In the genomic region with DNA sequence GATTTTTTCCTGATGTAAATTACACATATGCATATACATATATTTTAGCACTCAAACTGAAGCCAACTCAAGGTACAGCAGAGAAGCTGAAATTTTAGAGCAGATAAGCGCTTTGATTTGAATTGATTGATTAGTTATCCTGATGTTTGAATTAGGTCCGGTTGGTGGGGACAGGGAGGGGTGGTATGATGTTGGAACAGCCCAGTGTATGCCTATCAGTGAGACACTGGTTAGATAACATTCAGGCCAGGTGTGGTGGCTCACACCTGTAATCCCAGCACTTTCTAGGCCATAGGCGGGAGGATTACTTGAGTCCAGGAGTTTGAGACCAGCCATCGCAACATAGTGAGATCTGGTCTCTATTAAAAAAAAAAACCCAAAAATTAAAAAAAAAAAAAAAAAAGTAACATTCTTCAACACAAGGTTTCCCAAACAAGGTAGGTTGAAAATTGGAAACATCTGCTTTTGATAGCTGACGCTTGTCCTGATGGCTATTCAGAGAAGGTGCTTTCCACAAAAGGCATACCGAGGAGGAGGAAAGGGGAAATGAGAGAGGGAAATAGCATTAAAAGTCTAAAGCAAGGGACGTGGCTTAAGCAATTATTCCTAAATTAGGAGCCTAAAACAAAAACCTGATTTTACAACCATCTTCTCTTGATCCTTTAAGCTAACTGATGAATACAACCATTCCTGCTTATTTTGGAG, we compare ENCODE assay signal across 21 cellular contexts.
"Had no signal": no experiment of that assay in that cellular context is flagged by ENCODE, and none has a peak within 500 bp of the region (broad histone marks: within the 10 kb centered on the region; RNA-seq: fewer than 3 reads in every experiment).

No MANE protein-coding gene starts in this region.

- H3K27me3 ChIP-seq: foreskin keratinocyte had no signal

- H3K27me3 Mint-ChIP-seq: activated naive CD8-positive, alpha-beta T cell treated with anti-CD3 and anti-CD28 coated beads, Interleukin-2, amount 10 ng/mL, durations not matched to agents 7 days and 5 days; type B pancreatic cell had no signal

- H3K27ac Mint-ChIP-seq: activated naive CD8-positive, alpha-beta T cell treated with anti-CD3 and anti-CD28 coated beads, Interleukin-2, amount 10 ng/mL, durations not matched to agents 7 days and 5 days; activated T-helper 1 cell treated with anti-CD3 and anti-CD28 coated beads, Interleukin-12 subunit alpha, Interleukin-12 subunit beta, Interleukin-2, Interleukin-4 antibody, amounts not matched to agents 30 ng/mL and 10 ng/mL and 1 ng/mL, durations not matched to agents 14 hours and 24 hours and 36 hours; nephron; progenitor cell of endocrine pancreas; type B pancreatic cell had no signal

- ATAC-seq: foreskin keratinocyte, left ventricle myocardium superior, right cardiac atrium had no signal

- H3K4me1 ChIP-seq: foreskin keratinocyte had no signal

- H3K4me3 Mint-ChIP-seq: activated naive CD8-positive, alpha-beta T cell treated with anti-CD3 and anti-CD28 coated beads, Interleukin-2, amount 10 ng/mL, durations not matched to agents 7 days and 5 days; activated T-helper 1 cell treated with anti-CD3 and anti-CD28 coated beads, Interleukin-12 subunit alpha, Interleukin-12 subunit beta, Interleukin-2, Interleukin-4 antibody, amounts not matched to agents 30 ng/mL and 10 ng/mL and 1 ng/mL, durations not matched to agents 14 hours and 24 hours and 36 hours; brain; nephron; type B pancreatic cell had no signal

- H3K27ac ChIP-seq: foreskin keratinocyte, skin epidermis had no signal

- H3K36me3 Mint-ChIP-seq: brain, type B pancreatic cell had no signal

- DNase-seq: activated CD4-positive, alpha-beta T cell treated with anti-CD3 and anti-CD28 coated beads, Interleukin-2, amount 50 U/mL, for 1 hour; activated naive CD4-positive, alpha-beta T cell; activated naive CD8-positive, alpha-beta T cell treated with anti-CD3 and anti-CD28 coated beads, Interleukin-2, amount 10 ng/mL, durations not matched to agents 7 days and 5 days; central memory CD4-positive, alpha-beta T cell; cortex of kidney; effector CD8-positive, alpha-beta T cell; foreskin keratinocyte; kidney glomerular epithelial cell; left ventricle myocardium superior; occipital lobe; right cardiac atrium; stimulated activated CD4-positive, alpha-beta T cell treated with anti-CD3 and anti-CD28 coated beads, Interleukin-15, amount 100 ng/mL, for 24 hours; stimulated activated CD4-positive, alpha-beta T cell treated with anti-CD3 and anti-CD28 coated beads, Interleukin-4, amount 100 ng/mL, for 1 hour; stimulated activated naive CD4-positive, alpha-beta T cell treated with Interleukin-2 at 50 U/mL for 16 hours; substantia nigra had no signal

- H3K4me3 ChIP-seq: skin epidermis had no signal

- H3K4me1 Mint-ChIP-seq: activated naive CD8-positive, alpha-beta T cell treated with anti-CD3 and anti-CD28 coated beads, Interleukin-2, amount 10 ng/mL, durations not matched to agents 7 days and 5 days had no signal
